10 cellular contexts compared by ENCODE assay signal in genomic region chr5:139748505-139748826, GRCh38. TPM values are rescaled to one million over a fixed set of nuclear protein-coding genes. Genes with fewer than 3 reads are reported as not detected.
A peak's percentile ranks its signal among the peaks of the same experiment; 100 is the strongest.
DNase-seq lines count a peak whose midpoint lies in the region; ATAC-seq and TF ChIP-seq lines count a peak whose summit lies in the region.
"Had no signal": no experiment of that assay in that cellular context is flagged by ENCODE, and none has a peak within 500 bp of the region (broad histone marks: within the 10 kb centered on the region; RNA-seq: fewer than 3 reads in every experiment).

No MANE protein-coding gene starts in this region.

- no peak overlapping the region for H2AFZ ChIP-seq in GM23338

- H3K4me3 Mint-ChIP-seq in CD14-positive monocyte = peak overlapping the region; percentile 27 to 97
- peak overlapping the region; percentile 77 for H3K4me3 Mint-ChIP-seq in GM23338
- peak overlapping the region; percentile 61 for H3K4me3 Mint-ChIP-seq in mesothelial cell of epicardium

- H3K27ac Mint-ChIP-seq in CD14-positive monocyte = no peak overlapping the region
- H3K27ac Mint-ChIP-seq in GM23338 = no peak overlapping the region
- no peak overlapping the region for H3K27ac Mint-ChIP-seq in mesothelial cell of epicardium

- H3K27me3 ChIP-seq in GM23338 (ENCODE audit: insufficient read depth) = peaks cover 80% of the 10 kb centered on the region

- no peak for ATAC-seq in GM23338
- ATAC-seq in GM21529 (IDR thresholded peaks at IDR 0.05; ENCODE audit: unreplicated experiment) = no peak

- H4K20me1 ChIP-seq in GM23338 (replicated peaks; ENCODE audit: insufficient read depth) = no peaks in the 10 kb centered on the region

- no peaks in the 10 kb centered on the region for H3K36me3 ChIP-seq in GM23338 (ENCODE audit: insufficient read depth)

- H3K27me3 Mint-ChIP-seq in CD14-positive monocyte (ENCODE audit: low read depth in 3 of 3) (peaks cover 86 to 94% (median 87%) of the 10 kb centered on the region in 3 donors), GM23338 (ENCODE audit: insufficient read depth, low read depth, poor library complexity) (peaks cover 79% of the 10 kb centered on the region), mesothelial cell of epicardium (ENCODE audit: low read depth) (peaks cover 40% of the 10 kb centered on the region)

- no peak for TF ChIP-seq CTCF in CD14-positive monocyte (IDR thresholded peaks at IDR 0.05)
- no peak for TF ChIP-seq CTCF in GM23338 (conservative IDR thresholded peaks at IDR 0.05; ENCODE audit: low read depth in 2 of 2)
- TF ChIP-seq CTCF in mesothelial cell of epicardium (IDR thresholded peaks at IDR 0.05; ENCODE audit: unreplicated experiment) = no peak

- H3K4me1 Mint-ChIP-seq in CD14-positive monocyte (peaks cover 29% of the 10 kb centered on the region), GM23338 (peaks cover 42% of the 10 kb centered on the region), mesothelial cell of epicardium (peaks cover 53% of the 10 kb centered on the region)

- H3K79me2 ChIP-seq in GM23338 (replicated peaks; ENCODE audit: insufficient read depth) = no peaks in the 10 kb centered on the region

- H3F3A ChIP-seq in GM23338 (replicated peaks; ENCODE audit: low read depth) = 0 out of 2 replicates have a peak, but pooled peaks cover 8% of the 10 kb centered on the region

- no peaks in the 10 kb centered on the region for H3K9me2 ChIP-seq in GM23338 (ENCODE audit: insufficient read depth)

- peak overlapping the region; percentile 96 for H3K4me2 ChIP-seq in GM23338

- DNase-seq in CD14-positive monocyte (ENCODE audit: low spot score) = no peak
- no peak for DNase-seq in GM23338 (ENCODE audit: low spot score)
- DNase-seq in mesothelial cell of epicardium (ENCODE audit: low spot score in 2 of 2, unreplicated experiment in 2 of 2) = no peak
- DNase-seq in COLO668 (lab: John Stamatoyannopoulos, UW; ENCODE audit: unreplicated experiment) = no peak
- no peak for DNase-seq in central memory CD4-positive, alpha-beta T cell
- DNase-seq in cerebellar cortex (ENCODE audit: low spot score) = no peak
- DNase-seq: amniotic stem cell, NCI-H446 had no signal

- H3K4me1 ChIP-seq in GM23338 (ENCODE audit: insufficient read depth) = peaks cover 29% of the 10 kb centered on the region

- peak overlapping the region; percentile 80 for H3K4me3 ChIP-seq in GM23338

- H3K36me3 Mint-ChIP-seq in CD14-positive monocyte (peaks cover 7 to 11% of the 10 kb centered on the region in 2 donors), GM23338 (ENCODE audit: low read depth) (no peaks in the 10 kb centered on the region; the same call in 2 of the 3 replicates), mesothelial cell of epicardium (no peaks in the 10 kb centered on the region)

- intact Hi-C loops in CD14-positive monocyte (cut with micrococcal nuclease) = loop anchor here in 1 of 2 donors (5.0 kb wide), 1 partner anchor 56 kb away; no protein-coding TSS in a partner anchor

- no peak overlapping the region for H3K27ac ChIP-seq in GM23338 (ENCODE audit: low read depth)
- peak overlapping the region; percentile 86 for H3K27ac ChIP-seq in angular gyrus (ENCODE audit: low read depth, low read length)

- H3K9me3 Mint-ChIP-seq in CD14-positive monocyte (peaks cover 0 to 26% (median 16%) of the 10 kb centered on the region in 7 donors), GM23338 (no peaks in the 10 kb centered on the region), mesothelial cell of epicardium (no peaks in the 10 kb centered on the region)

TF ChIP-seq in GM23338, 12 proteins besides CTCF, POLR2A, EP300 and RAD21:
- TF ChIP-seq EZH2 (IDR thresholded peaks at IDR 0.05; ENCODE audit: low read depth, unreplicated experiment) (peak; percentile 62), JUNB (IDR thresholded peaks at IDR 0.05; ENCODE audit: unreplicated experiment) (no peak), ZNF462 (CRISPR knock-in tag; IDR thresholded peaks at IDR 0.05) (no peak), ZNF114 (CRISPR knock-in tag; IDR thresholded peaks at IDR 0.05) (no peak), EZH2phosphoT487 (IDR thresholded peaks at IDR 0.05; ENCODE audit: unreplicated experiment) (no peak)

RNA-seq across cellular contexts. Expression of gene PSD2, which starts 47.1 kb away (rescaled TPM):
- not detected for polyA plus RNA-seq in CD14-positive monocyte
- total RNA-seq in GM23338 (2014; rRNA removed; shearing (Covaris generic)) = 0.10 TPM in 1 of 2 replicates, not detected in the other
- 0.08 and 0.17 TPM in 2 replicates for polyA plus RNA-seq in GM23338 (2016; fragmentation: Nextera tagmentation; extraction: Ambion mirVana)
- 0.78 to 0.95 TPM (median 0.86 TPM) in 3 replicates for total RNA-seq in mesothelial cell of epicardium
